Comparison of ENCODE assay signal across 8 cellular contexts in genomic region chr1:89724369-89725015, GRCh38.
DNase-seq lines count a peak whose midpoint lies in the region; ATAC-seq and TF ChIP-seq lines count a peak whose summit lies in the region.

No MANE protein-coding gene starts in this region.

- peak overlapping the region; percentile 44 for H3K4me2 ChIP-seq in OCI-LY7 (ENCODE audit: low read length)

- DNase-seq in GDM1 (lab: John Stamatoyannopoulos, UW) (peak; percentile 71), HCEC 1CT (peak; percentile 64), OCI-LY7 (ENCODE audit: low spot score) (peak; percentile 41), amniotic epithelial cell (ENCODE audit: low read depth) (peak; percentile 6), natural killer cell (no peak), COLO668 (lab: John Stamatoyannopoulos, UW; ENCODE audit: unreplicated experiment) (no peak), C1 segment of cervical spinal cord (lab: John Stamatoyannopoulos, UW) (no peak)

- CTCF ChIA-PET in OCI-LY7 (lab: Charles Lee; ENCODE audit: unreplicated experiment), result no interaction called here

- no peaks in the 10 kb centered on the region for H3K9me3 ChIP-seq in OCI-LY7 (ENCODE audit: low read length)

- H2AFZ ChIP-seq in OCI-LY7 (ENCODE audit: low read length), result peak overlapping the region; percentile 42; the same call in 1 of the 2 replicates

- H3K27me3 Mint-ChIP-seq in natural killer cell (ENCODE audit: low read depth in 2 of 2), result no peaks in the 10 kb centered on the region

- H3K27ac Mint-ChIP-seq in natural killer cell, result peak overlapping the region; percentile 53 to 84

- no peaks in the 10 kb centered on the region for H3K79me2 ChIP-seq in OCI-LY7 (ENCODE audit: insufficient read depth, low read depth, low read length)

- peak overlapping the region; percentile 24 for H3K27ac ChIP-seq in OCI-LY7 (ENCODE audit: low read depth, low read length, poor library complexity, severe bottlenecking)

- H4K20me1 ChIP-seq in OCI-LY7 (ENCODE audit: insufficient read depth, low read length), result no peaks in the 10 kb centered on the region

- POLR2A ChIA-PET in OCI-LY7 (lab: Charles Lee), result interaction anchor here (0.6 kb wide), 3 partner anchors 17 to 219 kb away, joined by 3 to 4 read pairs (median 3); no protein-coding TSS in a partner anchor

- peak overlapping the region; percentile 0 for H3K4me3 ChIP-seq in OCI-LY7 (ENCODE audit: low read depth, low read length, poor library complexity, severe bottlenecking)

- H3K4me3 Mint-ChIP-seq in natural killer cell, result peak overlapping the region; percentile 1

- intact Hi-C loops in OCI-LY7 (cut with micrococcal nuclease; ENCODE audit: unreplicated experiment), result loop anchor here (5.0 kb wide), 1 partner anchor 38 kb away; no protein-coding TSS in a partner anchor
- intact Hi-C loops in natural killer cell (cut with micrococcal nuclease), result loop anchor here (1.0 to 5.0 kb wide), 2 partner anchors 15 to 38 kb away; no protein-coding TSS in a partner anchor

- ATAC-seq in natural killer cell, result peak; percentile 33 to 68 (median 46)
- no peak for ATAC-seq in HG03280 (IDR thresholded peaks at IDR 0.05; ENCODE audit: unreplicated experiment)

- TF ChIP-seq CTCF in OCI-LY7 (conservative IDR thresholded peaks at IDR 0.05; ENCODE audit: low read length) (no peak), natural killer cell (IDR thresholded peaks at IDR 0.05) (no peak)

- H3K36me3 Mint-ChIP-seq in natural killer cell, result no peaks in the 10 kb centered on the region

- H3K4me1 ChIP-seq in OCI-LY7 (ENCODE audit: insufficient read depth, low read length, poor library complexity, severe bottlenecking), result peaks cover 41% of the 10 kb centered on the region

- no peaks in the 10 kb centered on the region for H3K9me2 ChIP-seq in OCI-LY7 (ENCODE audit: insufficient read depth, low read length)

- H3K36me3 ChIP-seq in OCI-LY7 (ENCODE audit: insufficient read depth, low read length), result no peaks in the 10 kb centered on the region

- no peaks in the 10 kb centered on the region for H3K9me3 Mint-ChIP-seq in natural killer cell

- no TSS peak for BruUV-seq in OCI-LY7 (replicated peaks; lab: Mats Ljungman, UMichigan)

- peaks cover 74 to 83% of the 10 kb centered on the region in 2 donors for H3K4me1 Mint-ChIP-seq in natural killer cell

Comparison
In these comparisons a context has a peak if more than half of its experiments do, and no peak if none do; other contexts are left out.
1. DNase-seq: peak in GDM1 (single experiment), HCEC 1CT (single experiment), OCI-LY7 (single experiment) and amniotic epithelial cell (single experiment); none in natural killer cell (single experiment), COLO668 (single experiment) and C1 segment of cervical spinal cord (0 of 14).